Comparison of ENCODE assay signal across 8 cellular contexts in genomic region chr9:83538172-83538889, GRCh38. TPM values are rescaled to one million over a fixed set of nuclear protein-coding genes. Genes with fewer than 3 reads are reported as not detected.
DNase-seq lines count a peak whose midpoint lies in the region; ATAC-seq, FAIRE-seq and TF ChIP-seq lines count a peak whose summit lies in the region.

TSS of gene FRMD3 (minus strand) at chr9:83538401. CDS start at chr9:83538231, 170 bp downstream.

- intact Hi-C loops in Panc1 (cut with micrococcal nuclease; ENCODE audit: unreplicated experiment): loop anchor here (5.0 kb wide), 1 partner anchor 201 kb away; no protein-coding TSS in a partner anchor
- intact Hi-C loops in sigmoid colon (cut with DNase I): loop anchor here (5.0 kb wide), 1 partner anchor 206 kb away; no protein-coding TSS in a partner anchor

- peaks cover 4% of the 10 kb centered on the region for H3K36me3 Mint-ChIP-seq in central memory CD8-positive, alpha-beta T cell (ENCODE audit: insufficient read depth)

- H3K4me3 Mint-ChIP-seq in central memory CD8-positive, alpha-beta T cell: peak within 1 kb of the TSS; percentile 31

- H3K4me3 ChIP-seq in A549 (peak within 1 kb of the TSS; percentile 83), HUES48 (ENCODE audit: low read depth, low read length) (peak within 1 kb of the TSS; percentile 75), Panc1 (ENCODE audit: low read depth in 2 of 2, low read length in 2 of 2) (peak within 1 kb of the TSS; percentile 66 to 74), sigmoid colon (peak within 1 kb of the TSS; percentile 34 to 59 (median 54))

- peaks cover 7% of the 10 kb centered on the region for H3K4me1 Mint-ChIP-seq in central memory CD8-positive, alpha-beta T cell

- FAIRE-seq in A549 (lab: Jason Lieb, UNC): no peak

- 1% methylated on average over 29 of the region's 85 CpGs for whole genome bisulfite sequencing in A549 (ENCODE audit: missing lambda C conversion rate)
- WGBS in sigmoid colon, 2 donors: 1% methylated on average over 85 of the region's 85 CpGs

- no peaks in the 10 kb centered on the region for H3K9me3 Mint-ChIP-seq in central memory CD8-positive, alpha-beta T cell

- peak; percentile 51 for TF ChIP-seq POLR2A in A549 (IDR thresholded peaks at IDR 0.05; ENCODE audit: low read length)
- no peak for TF ChIP-seq POLR2A in sigmoid colon (IDR thresholded peaks at IDR 0.05)

- peaks cover 5% of the 10 kb centered on the region; the same call in 2 of the 3 replicates for H3K4me1 ChIP-seq in A549
- H3K4me1 ChIP-seq in HUES48 (ENCODE audit: control insufficient read depth, insufficient read depth, low read length): peaks cover 5% of the 10 kb centered on the region; the same call in 1 of the 2 replicates
- H3K4me1 ChIP-seq in Panc1 (ENCODE audit: control insufficient read depth, insufficient read depth, low read length): peaks cover 11% of the 10 kb centered on the region; the same call in 1 of the 2 replicates
- H3K4me1 ChIP-seq in sigmoid colon: peaks cover 0 to 21% (median 9%) of the 10 kb centered on the region in 4 donors

- POLR2A ChIA-PET in A549 (lab: Yijun Ruan, JAX): interaction anchor here (0.6 kb wide), 1 partner anchor 113 kb away, joined by 4 read pairs; no protein-coding TSS in a partner anchor
- POLR2A ChIA-PET in Panc1 (lab: Charles Lee): no interaction called here

- peak within 1 kb of the TSS; percentile 81 to 85 for H3K27ac ChIP-seq in A549
- H3K27ac ChIP-seq in HUES48 (ENCODE audit: low read depth, low read length): no peak within 1 kb of the TSS
- H3K27ac ChIP-seq in Panc1 (ENCODE audit: low read length): peak within 1 kb of the TSS; percentile 80
- peak within 1 kb of the TSS; percentile 58 to 75 (median 66) for H3K27ac ChIP-seq in sigmoid colon

- H3K9me3 ChIP-seq in A549: no peaks in the 10 kb centered on the region
- no peaks in the 10 kb centered on the region for H3K9me3 ChIP-seq in HUES48 (ENCODE audit: control insufficient read depth, insufficient read depth, low read length)
- no peaks in the 10 kb centered on the region for H3K9me3 ChIP-seq in Panc1 (ENCODE audit: control insufficient read depth, insufficient read depth, low read depth, low read length)
- no peaks in the 10 kb centered on the region for H3K9me3 ChIP-seq in sigmoid colon

- BruUV-seq in Panc1 (replicated peaks; lab: Mats Ljungman, UMichigan): no TSS peak

- DNase-seq in A549 (ENCODE audit: low read depth in 1 of 2, low spot score in 1 of 2) (peak; percentile 78 to 82), Panc1 (ENCODE audit: low read depth, low spot score) (no peak), iris pigment epithelial cell (ENCODE audit: low read depth) (peak; percentile 51), sigmoid colon (peak; percentile 90), GOT3 (lab: John Stamatoyannopoulos, UW) (no peak)
- DNase-seq in central memory CD8-positive, alpha-beta T cell (ENCODE audit: low spot score in 2 of 2): no peak

- CTCF ChIA-PET in A549 (lab: Yijun Ruan, JAX): interaction anchor here (0.7 to 2.7 kb wide), 14 partner anchors 10 to 382 kb away, joined by 3 to 12 read pairs (median 3); no protein-coding TSS in a partner anchor
- CTCF ChIA-PET in Panc1 (lab: Charles Lee): interaction anchor here (0.6 to 0.7 kb wide), 2 partner anchors 192 to 1667 kb away, joined by 3 to 9 read pairs; no protein-coding TSS in a partner anchor

- TF ChIP-seq EP300 in A549 (IDR thresholded peaks at IDR 0.05) (no peak), sigmoid colon (IDR thresholded peaks at IDR 0.05) (no peak)

- peaks cover 60% of the 10 kb centered on the region for H3K27me3 ChIP-seq in HUES48 (ENCODE audit: control insufficient read depth, insufficient read depth, low read length)
- H3K27me3 ChIP-seq in Panc1 (ENCODE audit: control insufficient read depth, insufficient read depth, low read length): no peaks in the 10 kb centered on the region
- H3K27me3 ChIP-seq in sigmoid colon: peaks cover 3 to 21% (median 13%) of the 10 kb centered on the region in 3 donors

- ATAC-seq in A549 (peak; percentile 96), Panc1 (peak; percentile 95)
- ATAC-seq in central memory CD8-positive, alpha-beta T cell (replicated peaks; ENCODE audit: extremely low read depth, poor library complexity, severe bottlenecking): no peak

- H3K27me3 Mint-ChIP-seq in central memory CD8-positive, alpha-beta T cell: peaks cover 47% of the 10 kb centered on the region

- H3K27ac Mint-ChIP-seq in central memory CD8-positive, alpha-beta T cell (ENCODE audit: low read depth): no peak within 1 kb of the TSS

- in situ Hi-C loops in Panc1 (cut with HindIII; ENCODE audit: low pct_unique_long_range_greater_than_20kb, low sequenced_read_pairs): no loop called here

- H3K4me2 ChIP-seq in A549: peak within 1 kb of the TSS; percentile 99

- H3K9ac ChIP-seq in HUES48 (ENCODE audit: low read depth, low read length): no peak within 1 kb of the TSS

- H3K36me3 ChIP-seq in HUES48 (ENCODE audit: control insufficient read depth, insufficient read depth, low read length) (no peaks in the 10 kb centered on the region), Panc1 (ENCODE audit: control insufficient read depth, insufficient read depth, low read length) (no peaks in the 10 kb centered on the region), sigmoid colon (no peaks in the 10 kb centered on the region)

- TF ChIP-seq CTCF in A549 (IDR thresholded peaks at IDR 0.05): peak; percentile 60
- peak; percentile 15; the same call in 1 of the 2 replicates for TF ChIP-seq CTCF in GM12874 (IDR thresholded peaks at IDR 0.05; ENCODE audit: insufficient read depth, low read depth, low read length)
- peak; percentile 82 for TF ChIP-seq CTCF in Panc1 (IDR thresholded peaks at IDR 0.05)
- TF ChIP-seq CTCF in sigmoid colon (IDR thresholded peaks at IDR 0.05): peak; percentile 42 to 56 (median 48)

- TF ChIP-seq RAD21 in A549 (conservative IDR thresholded peaks at IDR 0.05 in 1 of 2, IDR thresholded peaks at IDR 0.05 in 1 of 2): peak; percentile 48 to 70; a peak in 4 of 5 replicates

TF ChIP-seq in A549, 52 proteins besides CTCF, POLR2A, EP300 and RAD21:
- TF ChIP-seq USF2 (IDR thresholded peaks at IDR 0.05): no peak
- TF ChIP-seq MAX (IDR thresholded peaks at IDR 0.05): peak; percentile 40; the same call in 1 of the 2 replicates
- peak; percentile 37; the same call in 1 of the 2 replicates for TF ChIP-seq E2F6 (IDR thresholded peaks at IDR 0.05; ENCODE audit: borderline replicate concordance, low read depth)
- TF ChIP-seq PHF8 (IDR thresholded peaks at IDR 0.05; ENCODE audit: borderline replicate concordance, low read depth): no peak
- TF ChIP-seq NR3C1 (IDR thresholded peaks at IDR 0.05): no peak
- peak; percentile 77 for TF ChIP-seq SMC3 (IDR thresholded peaks at IDR 0.05)
TF ChIP-seq in A549: peak in this region for 3.

RNA-seq across cellular contexts. Expression of gene FRMD3, which starts in this region (rescaled TPM):
- polyA plus RNA-seq in A549 (2011; rRNA removed) (1.7 and 2.2 TPM in 2 replicates), A549 (2017; fragmentation: RNase III; extraction: RNeasy Plus Mini Kit Qiagen cat#74134 plus additional on column Dnase treatment) (3.0 to 3.3 TPM (median 3.2 TPM) in 3 replicates), sigmoid colon (10 to 100 TPM in 1 of 3 donors, 1 to 10 TPM in 2; 5.9 to 18.6 (median 8.3) TPM)
- polyA plus RNA-seq in A549 (2012; cell fraction: cytosol; rRNA removed): 0.30 and 0.34 TPM in 2 replicates
- 0.67 and 1.1 TPM in 2 replicates for polyA plus RNA-seq in A549 (2012; cell fraction: nucleus; rRNA removed)
- 2.0 and 3.1 TPM in 2 replicates for polyA minus RNA-seq in A549 (2011; rRNA and poly(A)+ RNA removed)
- total RNA-seq in Panc1 (2021; ENCODE audit: unreplicated experiment) (14.5 TPM), sigmoid colon (10 to 100 TPM in 1 of 4 donors, 1 to 10 TPM in 3; 5.9 to 27.4 (median 8.3) TPM)
- polyA plus RNA-seq in Panc1 (2012; ENCODE audit: insufficient read length): 7.7 TPM

Comparison
In these comparisons a context has a peak if more than half of its experiments do, and no peak if none do; other contexts are left out.
1. DNase-seq: peak in A549 (2 of 2), iris pigment epithelial cell (single experiment) and sigmoid colon (single experiment); none in Panc1 (single experiment), central memory CD8-positive, alpha-beta T cell (0 of 2) and GOT3 (single experiment).
2. CTCF ChIP-seq: peak in every context shown above with its lines; median percentile 82 in Panc1; 60 in A549; 48 in sigmoid colon; 15 in GM12874.
3. Peak in every context shown above with its lines, with median percentiles within 50 percentile points of each other: H3K4me3 ChIP-seq.